ENCODE assay signal across 16 cellular contexts in genomic region chr4:165799384-165799815, GRCh38.
DNase-seq lines count a peak whose midpoint lies in the region; ATAC-seq, FAIRE-seq and TF ChIP-seq lines count a peak whose summit lies in the region.
"Had no signal": no experiment of that assay in that cellular context is flagged by ENCODE, and none has a peak within 500 bp of the region (broad histone marks: within the 10 kb centered on the region; RNA-seq: fewer than 3 reads in every experiment).

No MANE protein-coding gene starts in this region.

- no peak overlapping the region for H3K18ac ChIP-seq in H1 (ENCODE audit: extremely low read depth, low read length)
- no peak overlapping the region for H3K18ac ChIP-seq in neuronal stem cell (ENCODE audit: low read length)

- no peaks in the 10 kb centered on the region for H3K79me2 ChIP-seq in H1 (ENCODE audit: control insufficient read depth in 1 of 2, insufficient read depth in 2 of 2, low read length in 2 of 2)

- H2BK120ac ChIP-seq in H1 (replicated peaks; ENCODE audit: low read depth, low read length): no peak overlapping the region
- no peak overlapping the region for H2BK120ac ChIP-seq in neuronal stem cell (ENCODE audit: low read depth, low read length)

- H3K4ac ChIP-seq in H1 (replicated peaks; ENCODE audit: insufficient read length, low read depth, low read length) (no peak overlapping the region), neuronal stem cell (ENCODE audit: low read length) (no peak overlapping the region)

- no peak overlapping the region for H3K27ac Mint-ChIP-seq in activated CD4-positive, alpha-beta memory T cell treated with anti-CD3 and anti-CD28 coated beads, Interleukin-2, amount 10 ng/mL, durations not matched to agents 7 days and 5 days
- H3K27ac Mint-ChIP-seq: CD8-positive, alpha-beta memory T cell; HFFc6 had no signal

- H3K9me3 Mint-ChIP-seq in activated CD4-positive, alpha-beta memory T cell treated with anti-CD3 and anti-CD28 coated beads, Interleukin-2, amount 10 ng/mL, durations not matched to agents 7 days and 5 days: peaks cover 4% of the 10 kb centered on the region

- H3K36me3 Mint-ChIP-seq in activated CD4-positive, alpha-beta memory T cell treated with anti-CD3 and anti-CD28 coated beads, Interleukin-2, amount 10 ng/mL, durations not matched to agents 7 days and 5 days (ENCODE audit: low read depth): no peaks in the 10 kb centered on the region
- H3K36me3 Mint-ChIP-seq: CD8-positive, alpha-beta memory T cell had no signal

- H2BK15ac ChIP-seq in H1 (ENCODE audit: low read length) (no peak overlapping the region), neuronal stem cell (ENCODE audit: low read length) (no peak overlapping the region)

- H4K5ac ChIP-seq in H1 (ENCODE audit: insufficient read length, low read depth, low read length): no peak overlapping the region

- H3K14ac ChIP-seq in H1 (ENCODE audit: insufficient read length) (no peak overlapping the region), neuronal stem cell (ENCODE audit: low read length) (no peak overlapping the region)

- TF ChIP-seq POLR2A in H1 (IDR thresholded peaks at IDR 0.05; ENCODE audit: control extremely low read depth in 1 of 2, low read depth in 2 of 2, low read length in 2 of 2) (no peak), upper lobe of left lung (IDR thresholded peaks at IDR 0.05) (no peak)

- POLR2A ChIA-PET in H1 (lab: Charles Lee; ENCODE audit: partially characterized antibody): interaction anchor here (1.5 kb wide), 1 partner anchor 13 kb away, joined by 3 read pairs; no protein-coding TSS in a partner anchor
- POLR2A ChIA-PET in activated CD4-positive, alpha-beta memory T cell treated with anti-CD3 and anti-CD28 coated beads, Interleukin-2, amount 10 ng/mL, durations not matched to agents 7 days and 5 days (lab: Charles Lee): no interaction called here

- no peak overlapping the region for H3K56ac ChIP-seq in H1 (replicated peaks; ENCODE audit: insufficient read length, low read depth, low read length)

- H3K9me3 ChIP-seq in H1 (ENCODE audit: insufficient read depth in 2 of 2, low read depth in 1 of 2, low read length in 1 of 2) (peaks cover 0 to 5% of the 10 kb centered on the region in 2 experiments; a peak in 1 of 4 replicates), neuronal stem cell (replicated peaks in 1 of 2; ENCODE audit: control insufficient read depth in 2 of 2, insufficient read depth in 1 of 2, low read depth in 1 of 2, low read length in 2 of 2) (no peaks in the 10 kb centered on the region), upper lobe of left lung (no peaks in the 10 kb centered on the region)
- H3K9me3 ChIP-seq: Caco-2 had no signal

- no peak for FAIRE-seq in H1 (lab: Jason Lieb, UNC)

- H3K27me3 ChIP-seq in H1 (replicated peaks in 1 of 4; ENCODE audit: control insufficient read depth in 3 of 4, extremely low read depth in 1 of 4, insufficient read depth in 3 of 4, low read length in 3 of 4) (no peaks in the 10 kb centered on the region), neuronal stem cell (ENCODE audit: control insufficient read depth in 3 of 3, insufficient read depth in 3 of 3, low read depth in 1 of 3, low read length in 3 of 3) (no peaks in the 10 kb centered on the region), upper lobe of left lung (no peaks in the 10 kb centered on the region)
- H3K27me3 ChIP-seq: BLaER1 had no signal

- H3K23me2 ChIP-seq in H1 (ENCODE audit: low read depth, low read length): no peaks in the 10 kb centered on the region

- no peak overlapping the region for H2AFZ ChIP-seq in H1 (ENCODE audit: low read length)
- H2AFZ ChIP-seq in neuronal stem cell (ENCODE audit: low read length): no peak overlapping the region

- TF ChIP-seq CTCF in H1 (IDR thresholded peaks at IDR 0.05; ENCODE audit: control extremely low read depth in 1 of 3, insufficient read depth in 1 of 3, low read depth in 1 of 3, low read length in 3 of 3): no peak
- no peak for TF ChIP-seq CTCF in upper lobe of left lung (IDR thresholded peaks at IDR 0.05)

- H3K4me3 Mint-ChIP-seq in activated CD4-positive, alpha-beta memory T cell treated with anti-CD3 and anti-CD28 coated beads, Interleukin-2, amount 10 ng/mL, durations not matched to agents 7 days and 5 days: no peak overlapping the region
- H3K4me3 Mint-ChIP-seq: CD8-positive, alpha-beta memory T cell; HFFc6 had no signal

- intact Hi-C loops in Right ventricle myocardium inferior (cut with DNase I) (no loop called here), left cardiac atrium (cut with DNase I) (no loop called here)

- H2BK20ac ChIP-seq in H1 (ENCODE audit: low read length): no peak overlapping the region

- no peak overlapping the region for H3K27ac ChIP-seq in H1 (ENCODE audit: low read depth, low read length)
- no peak overlapping the region for H3K27ac ChIP-seq in neuronal stem cell (replicated peaks; ENCODE audit: low read length)
- no peak overlapping the region for H3K27ac ChIP-seq in upper lobe of left lung
- H3K27ac ChIP-seq: BLaER1 had no signal

- H2AK5ac ChIP-seq in H1 (ENCODE audit: low read depth, low read length) (no peak overlapping the region), neuronal stem cell (ENCODE audit: low read depth, low read length) (no peak overlapping the region)

- peak overlapping the region; percentile 25; the same call in 1 of the 2 replicates for H4K8ac ChIP-seq in H1 (ENCODE audit: extremely low read depth, insufficient read depth, low read length)
- peak overlapping the region; percentile 0 for H4K8ac ChIP-seq in neuronal stem cell (ENCODE audit: low read depth, low read length)

- no peaks in the 10 kb centered on the region for H3K4me1 Mint-ChIP-seq in activated CD4-positive, alpha-beta memory T cell treated with anti-CD3 and anti-CD28 coated beads, Interleukin-2, amount 10 ng/mL, durations not matched to agents 7 days and 5 days
- H3K4me1 Mint-ChIP-seq: CD8-positive, alpha-beta memory T cell had no signal

- TF ChIP-seq EP300 in H1 (IDR thresholded peaks at IDR 0.05; ENCODE audit: borderline replicate concordance in 1 of 2, low read depth in 2 of 2, low read length in 2 of 2) (no peak), upper lobe of left lung (IDR thresholded peaks at IDR 0.05) (no peak)

- H3K79me1 ChIP-seq in H1 (ENCODE audit: low read depth, low read length) (no peaks in the 10 kb centered on the region), neuronal stem cell (ENCODE audit: low read depth, low read length) (no peaks in the 10 kb centered on the region)

- no peaks in the 10 kb centered on the region for H3K4me1 ChIP-seq in H1 (replicated peaks in 1 of 4; ENCODE audit: control insufficient read depth in 3 of 4, insufficient read depth in 4 of 4, low read length in 3 of 4)
- no peaks in the 10 kb centered on the region for H3K4me1 ChIP-seq in neuronal stem cell (ENCODE audit: control insufficient read depth in 2 of 2, insufficient read depth in 1 of 2, low read depth in 1 of 2, low read length in 2 of 2)
- no peaks in the 10 kb centered on the region for H3K4me1 ChIP-seq in upper lobe of left lung
- H3K4me1 ChIP-seq: BLaER1, Caco-2 had no signal

- H2BK5ac ChIP-seq in H1 (ENCODE audit: low read depth, low read length) (no peak overlapping the region), neuronal stem cell (ENCODE audit: low read length) (no peak overlapping the region)

- H4K20me1 ChIP-seq in H1 (replicated peaks in 1 of 2; ENCODE audit: control insufficient read depth in 1 of 2, insufficient read depth in 2 of 2, low read length in 2 of 2): no peaks in the 10 kb centered on the region
- H4K20me1 ChIP-seq: BLaER1 had no signal

- CTCF ChIA-PET in H1 (lab: Charles Lee; ENCODE audit: partially characterized antibody): no interaction called here
- CTCF ChIA-PET in activated CD4-positive, alpha-beta memory T cell treated with anti-CD3 and anti-CD28 coated beads, Interleukin-2, amount 10 ng/mL, durations not matched to agents 7 days and 5 days (lab: Charles Lee): no interaction called here

- H3K27me3 Mint-ChIP-seq in activated CD4-positive, alpha-beta memory T cell treated with anti-CD3 and anti-CD28 coated beads, Interleukin-2, amount 10 ng/mL, durations not matched to agents 7 days and 5 days: no peaks in the 10 kb centered on the region
- H3K27me3 Mint-ChIP-seq: CD8-positive, alpha-beta memory T cell had no signal

- H3K4me3 ChIP-seq in H1 (ENCODE audit: extremely low read depth in 1 of 4, insufficient read depth in 2 of 4, low read depth in 3 of 4, low read length in 4 of 4) (no peak overlapping the region), neuronal stem cell (ENCODE audit: low read length in 2 of 2) (no peak overlapping the region), upper lobe of left lung (no peak overlapping the region)
- H3K4me3 ChIP-seq: BLaER1 had no signal

- H4K91ac ChIP-seq in H1 (replicated peaks; ENCODE audit: insufficient read length, low read length) (no peak overlapping the region), neuronal stem cell (ENCODE audit: low read depth, low read length, poor library complexity) (no peak overlapping the region)

- H3K36me3 ChIP-seq in H1 (ENCODE audit: control insufficient read depth in 2 of 4, insufficient read depth in 4 of 4, low read length in 3 of 4) (no peaks in the 10 kb centered on the region), neuronal stem cell (replicated peaks in 1 of 2; ENCODE audit: control insufficient read depth in 2 of 2, insufficient read depth in 2 of 2, low read length in 2 of 2) (no peaks in the 10 kb centered on the region), upper lobe of left lung (no peaks in the 10 kb centered on the region)
- H3K36me3 ChIP-seq: BLaER1 had no signal

- H2BK12ac ChIP-seq in H1 (ENCODE audit: low read depth, low read length): no peak overlapping the region
- no peak overlapping the region for H2BK12ac ChIP-seq in neuronal stem cell (ENCODE audit: low read length)

- DNase-seq in Right ventricle myocardium inferior (ENCODE audit: missing footprints): peak; percentile 57
- no peak for DNase-seq in left cardiac atrium
- no peak for DNase-seq in H1 (ENCODE audit: low read depth in 1 of 2, low spot score in 2 of 2)
- no peak for DNase-seq in neuronal stem cell (ENCODE audit: low spot score)
- DNase-seq in upper lobe of left lung: peak in 1 of 2 donors; percentile 65
- DNase-seq in activated CD4-positive, alpha-beta memory T cell treated with anti-CD3 and anti-CD28 coated beads, Interleukin-2, amount 10 ng/mL, durations not matched to agents 7 days and 5 days: no peak
- DNase-seq: 8988T; AML-193; Caco-2; CD8-positive, alpha-beta memory T cell; DMS53; GF-D8; HCEC 1CT; HFFc6 had no signal

- no peak overlapping the region for H3K23ac ChIP-seq in H1 (ENCODE audit: insufficient read length)
- H3K23ac ChIP-seq in neuronal stem cell (ENCODE audit: low read depth, low read length, poor library complexity): peak overlapping the region; percentile 31

- ATAC-seq in Right ventricle myocardium inferior (no peak), left cardiac atrium (no peak), upper lobe of left lung (ENCODE audit: low FRiP score in 2 of 2) (peak; percentile 21 to 34), HG03520 (IDR thresholded peaks at IDR 0.05; ENCODE audit: unreplicated experiment) (no peak)

- H3K4me2 ChIP-seq in H1 (ENCODE audit: insufficient read depth in 1 of 2, low read depth in 2 of 2, low read length in 2 of 2): no peak overlapping the region
- no peak overlapping the region for H3K4me2 ChIP-seq in neuronal stem cell (ENCODE audit: insufficient read depth, low read length, poor library complexity, severe bottlenecking)
- H3K4me2 ChIP-seq: BLaER1 had no signal

- TF ChIP-seq RAD21 in H1 (IDR thresholded peaks at IDR 0.05 in 1 of 2, conservative IDR thresholded peaks at IDR 0.05 in 1 of 2; ENCODE audit: low read depth in 2 of 2, low read length in 2 of 2): no peak

- no peak overlapping the region for H3K9ac ChIP-seq in H1 (replicated peaks in 1 of 4; ENCODE audit: extremely low read depth in 1 of 4, low read depth in 3 of 4, low read length in 3 of 4)
- H3K9ac ChIP-seq in neuronal stem cell (ENCODE audit: low read depth, low read length, poor library complexity): no peak overlapping the region
- H3K9ac ChIP-seq: BLaER1 had no signal

- WGBS in H1 (ENCODE audit: extremely low coverage in 1 of 2, insufficient coverage in 1 of 2, insufficient read length in 1 of 2, insufficient replicate concordance in 2 of 2, low coverage in 1 of 2, low lambda C conversion rate in 2 of 2, missing lambda C conversion rate in 1 of 2), 2 experiments: 87% methylated on average over 28 of the region's 28 CpGs; no CpG with 5 or more reads in 1 of the 2 experiments
- WGBS in neuronal stem cell (ENCODE audit: extremely low coverage in 2 of 2, insufficient read length in 2 of 2, insufficient replicate concordance in 1 of 2), 2 donors: no CpG with 5 or more reads among the region's 28 CpGs
- 92 to 98% methylated on average over 20 of the region's 28 CpGs for WGBS in upper lobe of left lung, 2 donors

Comparison
In these comparisons a context has a peak if more than half of its experiments do, and no peak if none do; other contexts are left out.
1. ATAC-seq: peak in upper lobe of left lung (2 of 2); none in Right ventricle myocardium inferior (single experiment), left cardiac atrium (0 of 2) and HG03520 (single experiment).